ENCODE assay signal across 1 cellular context in genomic region chr12:67268896-67269631, GRCh38.
TF ChIP-seq lines count a peak whose summit lies in the region.

TSS of gene CAND1 (plus strand) at chr12:67269358. CDS start at chr12:67269718, 360 bp downstream.

TF ChIP-seq in HCT116, 20 proteins besides CTCF, POLR2A, EP300 and RAD21 (continued from another document):
- TF ChIP-seq EZH2phosphoT487 (IDR thresholded peaks at IDR 0.05; ENCODE audit: borderline replicate concordance) (no peak), EZH2 (IDR thresholded peaks at IDR 0.05) (no peak), SRF (IDR thresholded peaks at IDR 0.05; ENCODE audit: low read depth) (peak; percentile 87), ELF1 (IDR thresholded peaks at IDR 0.05; ENCODE audit: borderline replicate concordance, low read depth) (no peak; the same call in 1 of the 2 replicates), EGR1 (IDR thresholded peaks at IDR 0.05; ENCODE audit: low read depth) (peak; percentile 98), SIN3A (IDR thresholded peaks at IDR 0.05; ENCODE audit: low read depth) (0 out of 2 replicates have a peak, but pooled peaks have one; percentile 37), ZFX (IDR thresholded peaks at IDR 0.05) (peak; percentile 90)
TF ChIP-seq in HCT116: peak in this region for 10.
